ENCODE assay signal across 35 cellular contexts in genomic region chr1:221720545-221720944, GRCh38.
"Had no signal": no experiment of that assay in that cellular context is flagged by ENCODE, and none has a peak within 500 bp of the region (broad histone marks: within the 10 kb centered on the region; RNA-seq: fewer than 3 reads in every experiment).

No MANE protein-coding gene starts in this region.

- H3K4me2 ChIP-seq: neural progenitor cell had no signal

- H3K27ac Mint-ChIP-seq: activated CD4-positive, alpha-beta memory T cell treated with anti-CD3 and anti-CD28 coated beads for 36 hours; activated CD4-positive, alpha-beta T cell treated with anti-CD3 and anti-CD28 coated beads, Interleukin-2, amount 10 ng/mL, durations not matched to agents 24 days and 14 days; effector memory CD8-positive, alpha-beta T cell; mesothelial cell of epicardium; naive thymus-derived CD4-positive, alpha-beta T cell; neural progenitor cell; stimulated activated memory B cell treated with anti-CD40 and anti-IgM and Interleukin-4, amounts not matched to agents 10 μg/mL and 1 μg/mL and 100 μg/mL, for 72 hours; T-helper 1 cell treated with Interleukin-12 subunit alpha and Interleukin-12 subunit beta and Interleukin-4 antibody, amounts not matched to agents 30 μg/mL and 1 μg/mL, for 36 hours had no signal

- H3K9me3 ChIP-seq: thyroid gland, vagina had no signal

- H3K27me3 Mint-ChIP-seq: activated CD4-positive, alpha-beta memory T cell treated with anti-CD3 and anti-CD28 coated beads for 36 hours; activated CD4-positive, alpha-beta T cell treated with anti-CD3 and anti-CD28 coated beads, Interleukin-2, amount 10 ng/mL, durations not matched to agents 24 days and 14 days; activated naive CD4-positive, alpha-beta T cell treated with anti-CD3 and anti-CD28 coated beads, Interleukin-2, amount 50 U/mL, for 24 hours; activated T-helper 17 cell treated with anti-CD3 and anti-CD28 coated beads, Interleukin-2, amount 50 U/mL, for 72 hours; central memory CD8-positive, alpha-beta T cell; effector memory CD8-positive, alpha-beta T cell; naive thymus-derived CD4-positive, alpha-beta T cell; stimulated activated memory B cell treated with anti-CD40 and anti-IgM and Interleukin-4, amounts not matched to agents 10 μg/mL and 1 μg/mL and 100 μg/mL, for 72 hours; stimulated activated naive CD8-positive, alpha-beta T cell treated with anti-CD3 and anti-CD28 coated beads, Interleukin-15, amount 100 ng/mL, for 72 hours had no signal

- H3K36me3 Mint-ChIP-seq: mesothelial cell of epicardium had no signal

- H3K27me3 ChIP-seq: dorsolateral prefrontal cortex, neural progenitor cell, thyroid gland, upper lobe of left lung, vagina had no signal

- ATAC-seq: activated CD4-positive, CD25-positive, alpha-beta regulatory T cell treated with anti-CD3 and anti-CD28 coated beads, Interleukin-2, amount 50 U/mL, for 24 hours; activated T-cell treated with anti-CD3 and anti-CD28 coated beads, Interleukin-2, amount 50 U/mL, for 4 hours; activated T-helper 17 cell treated with anti-CD3 and anti-CD28 coated beads, Interleukin-2, amount 50 U/mL, for 72 hours; effector memory CD8-positive, alpha-beta T cell; left colon; naive thymus-derived CD4-positive, alpha-beta T cell; right cardiac atrium; stimulated activated memory B cell treated with anti-CD40 and anti-IgM and Interleukin-4, amounts not matched to agents 10 μg/mL and 1 μg/mL and 100 μg/mL, for 72 hours; stimulated activated naive CD8-positive, alpha-beta T cell treated with anti-CD3 and anti-CD28 coated beads, Interleukin-15, amount 100 ng/mL, for 72 hours had no signal

- H3K9ac ChIP-seq: neural progenitor cell had no signal

- DNase-seq: activated CD4-positive, alpha-beta memory T cell treated with anti-CD3 and anti-CD28 coated beads for 36 hours; activated CD4-positive, alpha-beta T cell treated with anti-CD3 and anti-CD28 coated beads, Interleukin-2, amount 10 ng/mL, durations not matched to agents 24 days and 14 days; activated CD8-positive, alpha-beta memory T cell treated with anti-CD3 and anti-CD28 coated beads, Interleukin-2, amount 50 U/mL, for 4 hours; activated gamma-delta T cell treated with Interleukin-2 at 50 U/mL for 16 hours; activated T-cell treated with anti-CD3 and anti-CD28 coated beads, Interleukin-2, amount 50 U/mL, for 4 hours; dorsolateral prefrontal cortex; effector memory CD8-positive, alpha-beta T cell; erythroblast; head of caudate nucleus; hippocampal formation; kidney; left colon; mammary epithelial cell; naive thymus-derived CD4-positive, alpha-beta T cell; occipital lobe; right cardiac atrium; stimulated activated CD4-positive, alpha-beta T cell treated with anti-CD3 and anti-CD28 coated beads, Interleukin-4, amount 100 ng/mL, for 4 hours; stimulated activated CD8-positive, alpha-beta memory T cell treated with anti-CD3 and anti-CD28 coated beads, Interleukin-4, amount 100 ng/mL, for 48 hours; stimulated activated naive CD8-positive, alpha-beta T cell treated with anti-CD3 and anti-CD28 coated beads, Interleukin-15, amount 100 ng/mL, for 72 hours; substantia nigra; SW 1271; T1000; thyroid gland; upper lobe of left lung; WERI-Rb-1 had no signal

- H3K36me3 ChIP-seq: neural progenitor cell, thyroid gland, upper lobe of left lung, vagina, WERI-Rb-1 had no signal

- H3K4me3 Mint-ChIP-seq: activated CD4-positive, alpha-beta memory T cell treated with anti-CD3 and anti-CD28 coated beads for 36 hours; activated CD4-positive, alpha-beta T cell treated with anti-CD3 and anti-CD28 coated beads, Interleukin-2, amount 10 ng/mL, durations not matched to agents 24 days and 14 days; activated naive CD4-positive, alpha-beta T cell treated with anti-CD3 and anti-CD28 coated beads, Interleukin-2, amount 50 U/mL, for 24 hours; activated T-cell treated with anti-CD3 and anti-CD28 coated beads, Interleukin-2, amount 50 U/mL, for 4 hours; activated T-helper 17 cell treated with anti-CD3 and anti-CD28 coated beads, Interleukin-2, amount 50 U/mL, for 72 hours; central memory CD8-positive, alpha-beta T cell; effector memory CD8-positive, alpha-beta T cell; mesothelial cell of epicardium; naive thymus-derived CD4-positive, alpha-beta T cell; neural progenitor cell; stimulated activated memory B cell treated with anti-CD40 and anti-IgM and Interleukin-4, amounts not matched to agents 10 μg/mL and 1 μg/mL and 100 μg/mL, for 72 hours; stimulated activated naive CD8-positive, alpha-beta T cell treated with anti-CD3 and anti-CD28 coated beads, Interleukin-15, amount 100 ng/mL, for 72 hours; T-helper 1 cell treated with Interleukin-12 subunit alpha and Interleukin-12 subunit beta and Interleukin-4 antibody, amounts not matched to agents 30 μg/mL and 1 μg/mL, for 36 hours had no signal

- H3K4me3 ChIP-seq: dorsolateral prefrontal cortex, neural progenitor cell, skin epidermis, thyroid gland, upper lobe of left lung, vagina had no signal

- H2AFZ ChIP-seq: neural progenitor cell had no signal

- H3K27ac ChIP-seq: neural progenitor cell, thyroid gland, upper lobe of left lung, vagina, WERI-Rb-1 had no signal

- H3K9me3 Mint-ChIP-seq: activated naive CD4-positive, alpha-beta T cell treated with anti-CD3 and anti-CD28 coated beads, Interleukin-2, amount 50 U/mL, for 24 hours; activated T-helper 17 cell treated with anti-CD3 and anti-CD28 coated beads, Interleukin-2, amount 50 U/mL, for 72 hours; central memory CD8-positive, alpha-beta T cell had no signal
